In genomic region chr6:134347916-134348805, GRCh38 we compare ENCODE assay signal across 1 cellular context.
TF ChIP-seq lines count a peak whose summit lies in the region.

No MANE protein-coding gene starts in this region.

TF ChIP-seq in HEK293, 187 proteins besides CTCF, POLR2A, EP300 and RAD21 (continued from another document and continues in another):
- TF ChIP-seq HIC1 (tag by site-specific recombination; IDR thresholded peaks at IDR 0.05) (no peak), ZNF76 (tag by site-specific recombination; IDR thresholded peaks at IDR 0.05; ENCODE audit: borderline replicate concordance, low read depth) (no peak), ZNF16 (tag by site-specific recombination; IDR thresholded peaks at IDR 0.05; ENCODE audit: low read depth) (no peak), KLF9 (tag by site-specific recombination; IDR thresholded peaks at IDR 0.05; ENCODE audit: low read depth) (no peak), ZBTB20 (tag by site-specific recombination; IDR thresholded peaks at IDR 0.05) (no peak), ZNF585B (tag by site-specific recombination; IDR thresholded peaks at IDR 0.05) (no peak), ZFP37 (tag by site-specific recombination; IDR thresholded peaks at IDR 0.05) (no peak), YY1 (tag by site-specific recombination; IDR thresholded peaks at IDR 0.05) (no peak), ZNF184 (tag by site-specific recombination; IDR thresholded peaks at IDR 0.05) (0 out of 2 replicates have a peak, but pooled peaks have one; percentile 72), ZEB2 (tag by site-specific recombination; IDR thresholded peaks at IDR 0.05) (peak; percentile 77), ZNF707 (tag by site-specific recombination; IDR thresholded peaks at IDR 0.05) (no peak), ZNF514 (tag by site-specific recombination; IDR thresholded peaks at IDR 0.05) (no peak), PRDM6 (tag by site-specific recombination; IDR thresholded peaks at IDR 0.05) (no peak), ZNF561 (tag by site-specific recombination; IDR thresholded peaks at IDR 0.05; ENCODE audit: borderline replicate concordance) (no peak), ZNF416 (tag by site-specific recombination; IDR thresholded peaks at IDR 0.05) (no peak), ZNF112 (tag by site-specific recombination; IDR thresholded peaks at IDR 0.05) (no peak), ZNF645 (tag by site-specific recombination; IDR thresholded peaks at IDR 0.05) (no peak), ZBTB26 (tag by site-specific recombination; optimal IDR thresholded peaks at IDR 0.05) (no peak), KLF1 (tag by site-specific recombination; IDR thresholded peaks at IDR 0.05) (no peak), AEBP2 (tag by site-specific recombination; IDR thresholded peaks at IDR 0.05; ENCODE audit: borderline replicate concordance) (no peak), ZSCAN5A (tag by site-specific recombination; IDR thresholded peaks at IDR 0.05) (no peak), SP3 (tag by site-specific recombination; IDR thresholded peaks at IDR 0.05) (no peak), ZNF394 (tag by site-specific recombination; IDR thresholded peaks at IDR 0.05; ENCODE audit: borderline replicate concordance) (no peak), ZNF837 (tag by site-specific recombination; IDR thresholded peaks at IDR 0.05) (no peak), ZBTB11 (tag by site-specific recombination; conservative IDR thresholded peaks at IDR 0.05; ENCODE audit: low read depth) (no peak), EGR2 (tag by site-specific recombination; IDR thresholded peaks at IDR 0.05; ENCODE audit: low read depth) (no peak), ZNF302 (tag by site-specific recombination; IDR thresholded peaks at IDR 0.05; ENCODE audit: low read depth) (no peak), HOXD13 (CRISPR knock-in tag; IDR thresholded peaks at IDR 0.05; ENCODE audit: borderline replicate concordance) (no peak), ZNF571 (tag by site-specific recombination; IDR thresholded peaks at IDR 0.05) (no peak), ZNF266 (tag by site-specific recombination; IDR thresholded peaks at IDR 0.05; ENCODE audit: low read depth) (no peak), ZNF677 (tag by site-specific recombination; IDR thresholded peaks at IDR 0.05) (no peak), ZNF654 (tag by site-specific recombination; IDR thresholded peaks at IDR 0.05; ENCODE audit: low read depth) (no peak), HOXC10 (CRISPR knock-in tag; IDR thresholded peaks at IDR 0.05) (no peak), SP7 (tag by site-specific recombination; IDR thresholded peaks at IDR 0.05) (peak; percentile 40; the same call in 1 of the 2 replicates), ZIC2 (tag by site-specific recombination; IDR thresholded peaks at IDR 0.05) (no peak), ZNF791 (tag by site-specific recombination; IDR thresholded peaks at IDR 0.05) (no peak), ZXDB (tag by site-specific recombination; IDR thresholded peaks at IDR 0.05) (no peak), ZNF610 (tag by site-specific recombination; IDR thresholded peaks at IDR 0.05; ENCODE audit: borderline replicate concordance) (no peak), TRIM28 (IDR thresholded peaks at IDR 0.05; ENCODE audit: borderline replicate concordance, low read length) (no peak; the same call in 1 of the 2 replicates), ZNF114 (tag by site-specific recombination; IDR thresholded peaks at IDR 0.05) (no peak), ZNF629 (tag by site-specific recombination; IDR thresholded peaks at IDR 0.05) (peak; percentile 93), GFI1B (tag by site-specific recombination; IDR thresholded peaks at IDR 0.05) (no peak), ZNF146 (tag by site-specific recombination; IDR thresholded peaks at IDR 0.05) (no peak), GLI4 (tag by site-specific recombination; IDR thresholded peaks at IDR 0.05) (no peak), ZBTB21 (tag by site-specific recombination; IDR thresholded peaks at IDR 0.05) (peak; percentile 84), ZNF121 (tag by site-specific recombination; IDR thresholded peaks at IDR 0.05) (no peak), BCL6B (tag by site-specific recombination; IDR thresholded peaks at IDR 0.05) (no peak), ZSCAN16 (tag by site-specific recombination; IDR thresholded peaks at IDR 0.05) (no peak), ZNF473 (tag by site-specific recombination; IDR thresholded peaks at IDR 0.05) (no peak), ZNF639 (tag by site-specific recombination; IDR thresholded peaks at IDR 0.05) (peak; percentile 54; the same call in 1 of the 2 replicates), ZBTB17 (tag by site-specific recombination; IDR thresholded peaks at IDR 0.05) (0 out of 2 replicates have a peak, but pooled peaks have one; percentile 28), ZNF843 (tag by site-specific recombination; IDR thresholded peaks at IDR 0.05) (peak; percentile 38; the same call in 1 of the 2 replicates), BCL11B (tag by site-specific recombination; IDR thresholded peaks at IDR 0.05; ENCODE audit: low read depth) (no peak), MZF1 (tag by site-specific recombination; IDR thresholded peaks at IDR 0.05; ENCODE audit: borderline replicate concordance) (no peak), ZNF274 (IDR thresholded peaks at IDR 0.05; ENCODE audit: low read length) (no peak), ZNF274 (tag by site-specific recombination; IDR thresholded peaks at IDR 0.05; ENCODE audit: borderline replicate concordance) (no peak), ZNF214 (tag by site-specific recombination; IDR thresholded peaks at IDR 0.05; ENCODE audit: borderline replicate concordance) (no peak), ZNF660 (tag by site-specific recombination; IDR thresholded peaks at IDR 0.05) (peak; percentile 76)
